Comparison of ENCODE assay signal across 1 cellular context in the genomic region with DNA sequence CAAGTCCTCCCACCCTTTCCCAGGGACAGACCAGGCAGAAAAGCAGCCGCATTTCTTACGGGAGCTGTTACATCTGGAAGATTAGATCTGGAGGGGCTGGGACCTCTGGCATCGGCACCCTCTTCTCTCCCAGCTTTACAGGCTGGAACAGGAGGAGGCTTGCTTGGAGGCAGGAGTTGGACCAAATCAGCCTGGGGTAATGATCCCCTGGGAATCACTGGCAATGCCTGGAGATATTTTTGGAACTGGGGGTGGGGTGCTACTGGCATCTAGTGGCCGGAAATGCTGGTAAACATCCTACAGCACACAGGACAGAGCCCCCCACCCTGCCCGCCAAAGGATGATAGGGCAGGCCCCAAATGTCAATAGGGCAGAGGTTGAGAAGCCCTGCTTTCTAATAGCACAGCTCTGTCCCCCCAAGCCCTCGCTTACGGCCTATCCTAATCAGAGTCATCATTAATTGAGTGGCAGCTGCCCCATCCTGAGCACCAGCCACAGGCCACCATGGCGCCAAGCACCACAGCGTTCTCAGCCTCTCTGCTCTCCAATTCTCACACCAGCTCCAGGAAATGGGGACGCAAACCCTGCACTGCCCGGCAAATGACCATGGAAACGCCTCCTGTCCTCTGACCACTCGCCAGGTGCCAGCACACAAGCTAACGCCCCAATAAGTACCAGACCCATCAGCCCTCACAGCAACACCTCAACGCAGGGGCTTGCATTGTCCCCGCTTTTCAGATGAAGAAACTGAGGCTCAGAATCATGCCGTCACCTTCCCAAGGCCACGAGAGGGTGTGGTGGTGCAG.
TF ChIP-seq lines count a peak whose summit lies in the region.

No MANE protein-coding gene starts in this region.

TF ChIP-seq in H1, 55 proteins besides CTCF, POLR2A, EP300 and RAD21:
- no peak for TF ChIP-seq POLR2AphosphoS5 (IDR thresholded peaks at IDR 0.05; ENCODE audit: low read depth, low read length)
